In the genomic region with DNA sequence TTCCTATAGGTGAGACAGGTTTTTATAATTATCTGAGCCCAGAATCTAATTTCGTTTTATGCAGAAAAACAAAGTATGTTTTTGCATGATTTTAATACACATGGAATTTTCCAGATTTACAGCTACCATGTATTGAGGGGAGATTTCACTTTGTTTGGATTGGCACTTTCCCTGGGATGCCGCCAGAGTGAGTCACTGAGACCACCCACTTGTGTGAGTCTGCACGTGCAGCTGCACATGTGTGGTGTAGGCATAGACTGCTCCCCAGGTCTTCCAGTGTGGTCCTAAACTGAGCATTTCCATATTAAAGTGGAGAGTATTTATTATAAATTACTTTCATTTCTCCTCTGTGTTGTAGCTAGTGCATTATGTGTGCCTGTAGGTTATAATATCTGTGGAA, we compare ENCODE assay signal across 2 cellular contexts.
TF ChIP-seq lines count a peak whose summit lies in the region.

No MANE protein-coding gene starts in this region.

TF ChIP-seq in SK-N-SH, 30 proteins besides CTCF, POLR2A, EP300 and RAD21 (continued from another document):
- TF ChIP-seq, protein P1, sequence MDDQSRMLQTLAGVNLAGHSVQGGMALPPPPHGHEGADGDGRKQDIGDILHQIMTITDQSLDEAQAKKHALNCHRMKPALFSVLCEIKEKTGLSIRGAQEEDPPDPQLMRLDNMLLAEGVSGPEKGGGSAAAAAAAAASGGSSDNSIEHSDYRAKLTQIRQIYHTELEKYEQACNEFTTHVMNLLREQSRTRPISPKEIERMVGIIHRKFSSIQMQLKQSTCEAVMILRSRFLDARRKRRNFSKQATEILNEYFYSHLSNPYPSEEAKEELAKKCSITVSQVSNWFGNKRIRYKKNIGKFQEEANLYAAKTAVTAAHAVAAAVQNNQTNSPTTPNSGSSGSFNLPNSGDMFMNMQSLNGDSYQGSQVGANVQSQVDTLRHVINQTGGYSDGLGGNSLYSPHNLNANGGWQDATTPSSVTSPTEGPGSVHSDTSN (IDR thresholded peaks at IDR 0.05), result no peak

TF ChIP-seq in SK-N-SH treated with all-trans-retinoic acid at 6 μM for 48 hours, 23 proteins besides CTCF, POLR2A, EP300 and RAD21 (continued from another document):
- TF ChIP-seq ARNTL (CRISPR knock-in tag; IDR thresholded peaks at IDR 0.05; ENCODE audit: borderline replicate concordance, low read depth) (no peak), ZNF8 (CRISPR knock-in tag; IDR thresholded peaks at IDR 0.05) (no peak), TOX (CRISPR knock-in tag; IDR thresholded peaks at IDR 0.05; ENCODE audit: borderline replicate concordance) (no peak), ZC3H10 (CRISPR knock-in tag; IDR thresholded peaks at IDR 0.05) (no peak), POU6F1 (CRISPR knock-in tag; IDR thresholded peaks at IDR 0.05; ENCODE audit: borderline replicate concordance, low read depth) (no peak)
